In genomic region chr19:41219924-41220567, GRCh38 we compare ENCODE assay signal across 8 cellular contexts. TPM values are rescaled to one million over a fixed set of nuclear protein-coding genes. Genes with fewer than 3 reads are reported as not detected.
DNase-seq lines count a peak whose midpoint lies in the region; ATAC-seq and TF ChIP-seq lines count a peak whose summit lies in the region.

No MANE protein-coding gene starts in this region.

- 72% methylated on average over 16 of the region's 16 CpGs for WGBS in thymus

- DNase-seq in LHCN-M2 (ENCODE audit: low read depth) (peak; percentile 68), choroid plexus epithelial cell (ENCODE audit: low read depth) (peak; percentile 49), NOMO-1 treated with dmso at 0.1 percent for 144 hours (lab: John Stamatoyannopoulos, UW; ENCODE audit: unreplicated experiment) (no peak)
- DNase-seq in activated CD4-positive, alpha-beta T cell treated with anti-CD3 and anti-CD28 coated beads for 48 hours: no peak

- peak overlapping the region; percentile 86 for H3K27ac ChIP-seq in layer of hippocampus (ENCODE audit: low read depth, low read length)
- H3K27ac ChIP-seq in thymus (ENCODE audit: low read depth): peak overlapping the region; percentile 20

- no peaks in the 10 kb centered on the region for H3K36me3 ChIP-seq in thymus (ENCODE audit: control insufficient read depth, insufficient read depth)

- TF ChIP-seq CTCF in choroid plexus epithelial cell (conservative IDR thresholded peaks at IDR 0.05; ENCODE audit: low read depth, low read length): no peak

- H3K4me3 ChIP-seq in choroid plexus epithelial cell (ENCODE audit: low read depth, low read length) (peak overlapping the region; percentile 79), thymus (ENCODE audit: low read length) (no peak overlapping the region)

- H3K9me3 ChIP-seq in thymus (ENCODE audit: control insufficient read depth): no peaks in the 10 kb centered on the region

- no peaks in the 10 kb centered on the region for H3K4me1 ChIP-seq in thymus (ENCODE audit: control insufficient read depth, insufficient read depth, low read length)

- ATAC-seq in GM19455 (IDR thresholded peaks at IDR 0.05; ENCODE audit: unreplicated experiment) (no peak), GM18858 (IDR thresholded peaks at IDR 0.05; ENCODE audit: unreplicated experiment) (no peak)

- H3K27me3 ChIP-seq in layer of hippocampus (ENCODE audit: control insufficient read depth, insufficient read depth, low read length): peaks cover 3% of the 10 kb centered on the region
- peaks cover 6% of the 10 kb centered on the region for H3K27me3 ChIP-seq in thymus (ENCODE audit: control insufficient read depth, insufficient read depth)

RNA-seq across cellular contexts. Expression of gene AXL, which starts 1.0 kb away (rescaled TPM):
- 254 and 297 TPM in 2 replicates for total RNA-seq in LHCN-M2 (2014; rRNA removed)
- polyA plus RNA-seq in LHCN-M2 (2012): 263 TPM
- 9.5 TPM for polyA plus RNA-seq in thymus

RNA-seq across cellular contexts. Expression of gene CYP2S1, which starts 27.0 kb away (rescaled TPM):
- total RNA-seq in LHCN-M2 (2014; rRNA removed): not detected in 2 replicates
- not detected for polyA plus RNA-seq in LHCN-M2 (2012)
- polyA plus RNA-seq in thymus: 4.3 TPM

RNA-seq across cellular contexts. Expression of gene HNRNPUL1, which starts 44.1 kb away (rescaled TPM):
- 153 and 159 TPM in 2 replicates for total RNA-seq in LHCN-M2 (2014; rRNA removed)
- polyA plus RNA-seq in LHCN-M2 (2012): 140 TPM
- 98.7 TPM for polyA plus RNA-seq in thymus

Comparison
In these comparisons a context has a peak if more than half of its experiments do, and no peak if none do; other contexts are left out.
1. DNase-seq: peak in LHCN-M2 (single experiment) and choroid plexus epithelial cell (single experiment); none in activated CD4-positive, alpha-beta T cell treated with anti-CD3 and anti-CD28 coated beads for 48 hours (single experiment) and NOMO-1 treated with dmso at 0.1 percent for 144 hours (single experiment).